ENCODE assay signal across 19 cellular contexts in genomic region chr2:98648451-98648850, GRCh38. TPM values are rescaled to one million over a fixed set of nuclear protein-coding genes. Genes with fewer than 3 reads are reported as not detected.
DNase-seq lines count a peak whose midpoint lies in the region; ATAC-seq and TF ChIP-seq lines count a peak whose summit lies in the region.
"Had no signal": no experiment of that assay in that cellular context is flagged by ENCODE, and none has a peak within 500 bp of the region (broad histone marks: within the 10 kb centered on the region; RNA-seq: fewer than 3 reads in every experiment).

No MANE protein-coding gene starts in this region.

- H3K27me3 ChIP-seq in stomach: no peaks in the 10 kb centered on the region
- H3K27me3 ChIP-seq: Peyer's patch had no signal

- intact Hi-C loops in stomach (cut with DNase I; ENCODE audit: low total_unique reads): loop anchor here (5.0 kb wide), 1 partner anchor 189 kb away; no protein-coding TSS in a partner anchor

- H3K4me3 Mint-ChIP-seq in immature natural killer cell: no peak overlapping the region
- H3K4me3 Mint-ChIP-seq in stimulated activated effector memory CD8-positive, alpha-beta T cell treated with anti-CD3 and anti-CD28 coated beads, Interleukin-12 subunit alpha, Interleukin-12 subunit beta, amount 100 ng/mL, for 72 hours: no peak overlapping the region

- no peak for TF ChIP-seq CTCF in stomach (IDR thresholded peaks at IDR 0.05)

- WGBS in stomach, 5 donors: 81 to 93% (median 89%) methylated on average over 4 of the region's 4 CpGs

- no peaks in the 10 kb centered on the region for H3K9me3 Mint-ChIP-seq in activated naive CD4-positive, alpha-beta T cell treated with anti-CD3 and anti-CD28 coated beads, Interleukin-2, amount 50 U/mL, for 72 hours
- peaks cover 0 to 4% (median 0%) of the 10 kb centered on the region in 6 donors for H3K9me3 Mint-ChIP-seq in immature natural killer cell
- H3K9me3 Mint-ChIP-seq in stimulated activated effector memory CD8-positive, alpha-beta T cell treated with anti-CD3 and anti-CD28 coated beads, Interleukin-12 subunit alpha, Interleukin-12 subunit beta, amount 100 ng/mL, for 72 hours: peaks cover 3% of the 10 kb centered on the region

- H3K27ac ChIP-seq in KOPT-K1 (ENCODE audit: low read depth, low read length, poor library complexity, severe bottlenecking) (peak overlapping the region; percentile 59), stomach (no peak overlapping the region)
- H3K27ac ChIP-seq: Peyer's patch, SJSA1 had no signal

- peaks cover 0 to 3% (median 0%) of the 10 kb centered on the region in 3 donors for H3K27me3 Mint-ChIP-seq in immature natural killer cell (ENCODE audit: low read depth in 3 of 3)

- no peak for TF ChIP-seq POLR2A in stomach (IDR thresholded peaks at IDR 0.05)

- TF ChIP-seq EP300 in stomach (IDR thresholded peaks at IDR 0.05): no peak

- H3K4me1 ChIP-seq in stomach: peaks cover 0 to 9% (median 2%) of the 10 kb centered on the region in 4 donors
- H3K4me1 ChIP-seq: HAP-1, SJSA1 had no signal

- no peak for DNase-seq in activated naive CD4-positive, alpha-beta T cell treated with anti-CD3 and anti-CD28 coated beads, Interleukin-2, amount 50 U/mL, for 72 hours (ENCODE audit: low spot score in 2 of 2)
- no peak for DNase-seq in activated naive CD4-positive, alpha-beta T cell treated with anti-CD3 and anti-CD28 coated beads, Interleukin-2, amount 50 U/mL, for 16 hours
- DNase-seq in immature natural killer cell (no peak), NCI-H1436 (lab: John Stamatoyannopoulos, UW) (no peak), stomach (no peak), NCI-H2171 (lab: John Stamatoyannopoulos, UW) (no peak)
- DNase-seq in stimulated activated effector memory CD8-positive, alpha-beta T cell treated with anti-CD3 and anti-CD28 coated beads, Interleukin-12 subunit alpha, Interleukin-12 subunit beta, amount 100 ng/mL, for 72 hours (ENCODE audit: low spot score in 2 of 2): no peak
- DNase-seq: DMS79 treated with DMSO at 0.1 percent for 48 hours, IMR-90, Karpas-422, NCI-H1417 treated with DMSO at 0.1 percent for 48 hours, NCI-H2029, NCI-H2171 treated with DMSO at 0.1 percent for 48 hours, NCI-H446 treated with DMSO at 0.1 percent for 48 hours, NCI-H69 had no signal

- peaks cover 11% of the 10 kb centered on the region for H3K9me3 ChIP-seq in KOPT-K1 (ENCODE audit: insufficient read depth, low read length, poor library complexity, severe bottlenecking)
- H3K9me3 ChIP-seq in stomach: no peaks in the 10 kb centered on the region
- H3K9me3 ChIP-seq: HAP-1, Peyer's patch, SJSA1 had no signal

- no peak overlapping the region for H3K4me3 ChIP-seq in stomach
- H3K4me3 ChIP-seq: HAP-1, Peyer's patch, SJSA1 had no signal

- peak overlapping the region; percentile 30 to 34 for H3K27ac Mint-ChIP-seq in activated naive CD4-positive, alpha-beta T cell treated with anti-CD3 and anti-CD28 coated beads, Interleukin-2, amount 50 U/mL, for 72 hours
- H3K27ac Mint-ChIP-seq in immature natural killer cell: peak overlapping the region; percentile 78 to 96 (median 86)
- peak overlapping the region; percentile 90 for H3K27ac Mint-ChIP-seq in stimulated activated effector memory CD8-positive, alpha-beta T cell treated with anti-CD3 and anti-CD28 coated beads, Interleukin-12 subunit alpha, Interleukin-12 subunit beta, amount 100 ng/mL, for 72 hours

- ATAC-seq in activated naive CD4-positive, alpha-beta T cell treated with anti-CD3 and anti-CD28 coated beads, Interleukin-2, amount 50 U/mL, for 72 hours: no peak
- no peak for ATAC-seq in stimulated activated effector memory CD8-positive, alpha-beta T cell treated with anti-CD3 and anti-CD28 coated beads, Interleukin-12 subunit alpha, Interleukin-12 subunit beta, amount 100 ng/mL, for 72 hours

- peaks cover 59 to 71% of the 10 kb centered on the region in 2 donors for H3K4me1 Mint-ChIP-seq in immature natural killer cell
- H3K4me1 Mint-ChIP-seq in stimulated activated effector memory CD8-positive, alpha-beta T cell treated with anti-CD3 and anti-CD28 coated beads, Interleukin-12 subunit alpha, Interleukin-12 subunit beta, amount 100 ng/mL, for 72 hours: peaks cover 47% of the 10 kb centered on the region

- H3K36me3 ChIP-seq in KOPT-K1 (ENCODE audit: insufficient read depth, low read length) (peaks cover 74% of the 10 kb centered on the region), stomach (peaks cover 8 to 42% (median 30%) of the 10 kb centered on the region in 4 donors)
- H3K36me3 ChIP-seq: HAP-1, SJSA1 had no signal

- H3K36me3 Mint-ChIP-seq in activated naive CD4-positive, alpha-beta T cell treated with anti-CD3 and anti-CD28 coated beads, Interleukin-2, amount 50 U/mL, for 72 hours: peaks cover 5 to 50% of the 10 kb centered on the region in 2 donors
- H3K36me3 Mint-ChIP-seq in immature natural killer cell: peaks cover 39 to 53% (median 43%) of the 10 kb centered on the region in 3 donors
- peaks cover 56% of the 10 kb centered on the region for H3K36me3 Mint-ChIP-seq in stimulated activated effector memory CD8-positive, alpha-beta T cell treated with anti-CD3 and anti-CD28 coated beads, Interleukin-12 subunit alpha, Interleukin-12 subunit beta, amount 100 ng/mL, for 72 hours

RNA-seq across cellular contexts. Expression of gene UNC50, which starts 40.1 kb away (rescaled TPM):
- 10 to 100 TPM; 21.6 to 23.8 TPM for total RNA-seq in activated naive CD4-positive, alpha-beta T cell treated with anti-CD3 and anti-CD28 coated beads, Interleukin-2, amount 50 U/mL, for 72 hours
- polyA plus RNA-seq in immature natural killer cell (10 to 100 TPM; 42.1 to 73.4 (median 58.6) TPM), stomach (10 to 100 TPM; 16.6 to 34.5 (median 20.7) TPM)
- 10 to 100 TPM; 10.3 to 71.4 (median 41.3) TPM for total RNA-seq in stomach

RNA-seq across cellular contexts. Expression of gene COA5, which starts 40.1 kb away (rescaled TPM):
- 10 to 100 TPM; 25.0 to 30.3 TPM for total RNA-seq in activated naive CD4-positive, alpha-beta T cell treated with anti-CD3 and anti-CD28 coated beads, Interleukin-2, amount 50 U/mL, for 72 hours
- polyA plus RNA-seq in immature natural killer cell (10 to 100 TPM; 34.0 to 54.6 (median 37.5) TPM), stomach (10 to 100 TPM; 28.9 to 46.7 (median 32.7) TPM)
- total RNA-seq in stomach: 10 to 100 TPM in 4 of 5 donors, 1 to 10 TPM in 1; 1.2 to 60.6 (median 36.5) TPM

Comparison
In these comparisons a context has a peak if more than half of its experiments do, and no peak if none do; other contexts are left out.
1. H3K27ac Mint-ChIP-seq: peak in every context shown above with its lines; median percentile 90 in stimulated activated effector memory CD8-positive, alpha-beta T cell treated with anti-CD3 and anti-CD28 coated beads, Interleukin-12 subunit alpha, Interleukin-12 subunit beta, amount 100 ng/mL, for 72 hours; 86 in immature natural killer cell; 32 in activated naive CD4-positive, alpha-beta T cell treated with anti-CD3 and anti-CD28 coated beads, Interleukin-2, amount 50 U/mL, for 72 hours.